In genomic region chr15:101085311-101085700, GRCh38 we compare ENCODE assay signal across 20 cellular contexts.
DNase-seq lines count a peak whose midpoint lies in the region; ATAC-seq and TF ChIP-seq lines count a peak whose summit lies in the region.
"Had no signal": no experiment of that assay in that cellular context is flagged by ENCODE, and none has a peak within 500 bp of the region (broad histone marks: within the 10 kb centered on the region; RNA-seq: fewer than 3 reads in every experiment).

No MANE protein-coding gene starts in this region.

- no peak for TF ChIP-seq CTCF in natural killer cell (IDR thresholded peaks at IDR 0.05)

- H3K4me3 Mint-ChIP-seq in natural killer cell treated with Interleukin-12 subunit alpha and Interleukin-12 subunit beta and Interleukin-15 and Interleukin-18, amount 100 ng/mL, for 72 hours, result no peak overlapping the region
- H3K4me3 Mint-ChIP-seq in natural killer cell, result no peak overlapping the region
- no peak overlapping the region for H3K4me3 Mint-ChIP-seq in activated CD4-positive, alpha-beta memory T cell treated with anti-CD3 and anti-CD28 coated beads, Interleukin-2, amount 10 ng/mL, durations not matched to agents 7 days and 5 days
- H3K4me3 Mint-ChIP-seq: B cell; CD4-positive, alpha-beta T cell; GM23338 had no signal

- peak; percentile 45 for DNase-seq in natural killer cell treated with Interleukin-12 subunit alpha and Interleukin-12 subunit beta and Interleukin-15 and Interleukin-18, amount 100 ng/mL, for 72 hours (ENCODE audit: low spot score)
- DNase-seq in natural killer cell (no peak), ecto neural progenitor cell (ENCODE audit: low spot score) (peak; percentile 39), neuronal stem cell (ENCODE audit: low spot score) (no peak), NCI-H2107 treated with DMSO at 0.1 percent for 48 hours (lab: John Stamatoyannopoulos, UW; ENCODE audit: unreplicated experiment) (no peak), hepatic stellate cell (ENCODE audit: low spot score) (no peak)
- no peak for DNase-seq in activated CD4-positive, alpha-beta memory T cell treated with anti-CD3 and anti-CD28 coated beads, Interleukin-2, amount 10 ng/mL, durations not matched to agents 7 days and 5 days
- DNase-seq: Calu3; CD4-positive, alpha-beta T cell; COR-L47; DMS53; DMS79 treated with DMSO at 0.1 percent for 48 hours; GF-D8 had no signal

- no peak overlapping the region for H3K4ac ChIP-seq in neuronal stem cell (ENCODE audit: low read length)

- H2AK5ac ChIP-seq in neuronal stem cell (ENCODE audit: low read depth, low read length), result no peak overlapping the region

- no peak overlapping the region for H3K23ac ChIP-seq in neuronal stem cell (ENCODE audit: low read depth, low read length, poor library complexity)

- H3K9me3 ChIP-seq in neuronal stem cell (replicated peaks in 1 of 2; ENCODE audit: control insufficient read depth in 2 of 2, insufficient read depth in 1 of 2, low read depth in 1 of 2, low read length in 2 of 2), result peaks cover 0 to 5% of the 10 kb centered on the region in 2 donors
- H3K9me3 ChIP-seq: BLaER1 treated with 17β-estradiol and CSF1 and Interleukin-3, amounts not matched to agents 10 nM and 100 nM; HAP-1 had no signal

- peaks cover 3% of the 10 kb centered on the region for H3K79me1 ChIP-seq in neuronal stem cell (ENCODE audit: low read depth, low read length)

- WGBS in neuronal stem cell (ENCODE audit: extremely low coverage in 2 of 2, insufficient read length in 2 of 2, insufficient replicate concordance in 1 of 2), 2 donors, result no CpG with 5 or more reads among the region's 10 CpGs

- intact Hi-C loops in natural killer cell (cut with micrococcal nuclease), result loop anchor here (5.0 kb wide), 2 partner anchors 52 to 557 kb away; no protein-coding TSS in a partner anchor

- H2AFZ ChIP-seq in neuronal stem cell (ENCODE audit: low read length), result no peak overlapping the region
- H2AFZ ChIP-seq: GM23338 had no signal

- H3K18ac ChIP-seq in neuronal stem cell (ENCODE audit: low read length), result no peak overlapping the region

- no peak overlapping the region for H2BK120ac ChIP-seq in neuronal stem cell (ENCODE audit: low read depth, low read length)

- POLR2A ChIA-PET in activated CD4-positive, alpha-beta memory T cell treated with anti-CD3 and anti-CD28 coated beads, Interleukin-2, amount 10 ng/mL, durations not matched to agents 7 days and 5 days (lab: Charles Lee), result no interaction called here

- peaks cover 0 to 7% of the 10 kb centered on the region in 2 donors for H3K4me1 Mint-ChIP-seq in natural killer cell treated with Interleukin-12 subunit alpha and Interleukin-12 subunit beta and Interleukin-15 and Interleukin-18, amount 100 ng/mL, for 72 hours (ENCODE audit: low read depth in 2 of 2)
- H3K4me1 Mint-ChIP-seq in natural killer cell, result peaks cover 0 to 7% of the 10 kb centered on the region in 2 donors
- H3K4me1 Mint-ChIP-seq in activated CD4-positive, alpha-beta memory T cell treated with anti-CD3 and anti-CD28 coated beads, Interleukin-2, amount 10 ng/mL, durations not matched to agents 7 days and 5 days, result peaks cover 12% of the 10 kb centered on the region

- peaks cover 0 to 2% (median 0%) of the 10 kb centered on the region in 3 experiments for H3K27me3 ChIP-seq in neuronal stem cell (ENCODE audit: control insufficient read depth in 3 of 3, insufficient read depth in 3 of 3, low read depth in 1 of 3, low read length in 3 of 3)

- no peaks in the 10 kb centered on the region for H3K9me3 Mint-ChIP-seq in natural killer cell treated with Interleukin-12 subunit alpha and Interleukin-12 subunit beta and Interleukin-15 and Interleukin-18, amount 100 ng/mL, for 72 hours
- H3K9me3 Mint-ChIP-seq in natural killer cell, result no peaks in the 10 kb centered on the region
- H3K9me3 Mint-ChIP-seq in activated CD4-positive, alpha-beta memory T cell treated with anti-CD3 and anti-CD28 coated beads, Interleukin-2, amount 10 ng/mL, durations not matched to agents 7 days and 5 days, result no peaks in the 10 kb centered on the region
- H3K9me3 Mint-ChIP-seq: CD4-positive, alpha-beta T cell had no signal

- no peak overlapping the region for H3K27ac Mint-ChIP-seq in natural killer cell treated with Interleukin-12 subunit alpha and Interleukin-12 subunit beta and Interleukin-15 and Interleukin-18, amount 100 ng/mL, for 72 hours
- no peak overlapping the region for H3K27ac Mint-ChIP-seq in natural killer cell
- no peak overlapping the region for H3K27ac Mint-ChIP-seq in activated CD4-positive, alpha-beta memory T cell treated with anti-CD3 and anti-CD28 coated beads, Interleukin-2, amount 10 ng/mL, durations not matched to agents 7 days and 5 days
- H3K27ac Mint-ChIP-seq: B cell; CD14-positive monocyte; CD4-positive, alpha-beta T cell; GM23338 had no signal

- H3K4me1 ChIP-seq in neuronal stem cell (ENCODE audit: control insufficient read depth in 2 of 2, insufficient read depth in 1 of 2, low read depth in 1 of 2, low read length in 2 of 2), result peaks cover 3 to 5% of the 10 kb centered on the region in 2 donors

- no peak overlapping the region for H3K9ac ChIP-seq in neuronal stem cell (ENCODE audit: low read depth, low read length, poor library complexity)
- H3K9ac ChIP-seq: BLaER1 treated with 17β-estradiol and CSF1 and Interleukin-3, amounts not matched to agents 10 nM and 100 nM had no signal

- H2BK12ac ChIP-seq in neuronal stem cell (ENCODE audit: low read length), result peak overlapping the region; percentile 8

- peak overlapping the region; percentile 58 for H4K8ac ChIP-seq in neuronal stem cell (ENCODE audit: low read depth, low read length)

- peaks cover 0 to 2% of the 10 kb centered on the region in 2 donors for H3K36me3 ChIP-seq in neuronal stem cell (replicated peaks in 1 of 2; ENCODE audit: control insufficient read depth in 2 of 2, insufficient read depth in 2 of 2, low read length in 2 of 2)
- H3K36me3 ChIP-seq: BLaER1 treated with 17β-estradiol and CSF1 and Interleukin-3, amounts not matched to agents 10 nM and 100 nM; HAP-1 had no signal

- no peak overlapping the region for H3K14ac ChIP-seq in neuronal stem cell (ENCODE audit: low read length)

- no peaks in the 10 kb centered on the region for H3K27me3 Mint-ChIP-seq in natural killer cell treated with Interleukin-12 subunit alpha and Interleukin-12 subunit beta and Interleukin-15 and Interleukin-18, amount 100 ng/mL, for 72 hours
- H3K27me3 Mint-ChIP-seq in natural killer cell (ENCODE audit: low read depth in 2 of 2), result peaks cover 0 to 3% of the 10 kb centered on the region in 2 donors
- H3K27me3 Mint-ChIP-seq in activated CD4-positive, alpha-beta memory T cell treated with anti-CD3 and anti-CD28 coated beads, Interleukin-2, amount 10 ng/mL, durations not matched to agents 7 days and 5 days, result peaks cover 17% of the 10 kb centered on the region
- H3K27me3 Mint-ChIP-seq: B cell; CD4-positive, alpha-beta T cell had no signal

- no peak overlapping the region for H3K4me2 ChIP-seq in neuronal stem cell (ENCODE audit: insufficient read depth, low read length, poor library complexity, severe bottlenecking)
- H3K4me2 ChIP-seq: BLaER1 treated with 17β-estradiol and CSF1 and Interleukin-3, amounts not matched to agents 10 nM and 100 nM; GM23338 had no signal

- ATAC-seq in natural killer cell treated with Interleukin-12 subunit alpha and Interleukin-12 subunit beta and Interleukin-15 and Interleukin-18, amount 100 ng/mL, for 72 hours, result no peak
- ATAC-seq in natural killer cell (no peak), HG03159 (IDR thresholded peaks at IDR 0.05; ENCODE audit: unreplicated experiment) (no peak)
- ATAC-seq: GM23338 had no signal

- H3K27ac ChIP-seq in neuronal stem cell (replicated peaks; ENCODE audit: low read length), result no peak overlapping the region
- H3K27ac ChIP-seq: 22Rv1; BLaER1 treated with 17β-estradiol and CSF1 and Interleukin-3, amounts not matched to agents 10 nM and 100 nM had no signal

- no peak overlapping the region for H2BK15ac ChIP-seq in neuronal stem cell (ENCODE audit: low read length)

- no peaks in the 10 kb centered on the region for H3K36me3 Mint-ChIP-seq in natural killer cell treated with Interleukin-12 subunit alpha and Interleukin-12 subunit beta and Interleukin-15 and Interleukin-18, amount 100 ng/mL, for 72 hours
- H3K36me3 Mint-ChIP-seq in natural killer cell, result no peaks in the 10 kb centered on the region
- no peaks in the 10 kb centered on the region for H3K36me3 Mint-ChIP-seq in activated CD4-positive, alpha-beta memory T cell treated with anti-CD3 and anti-CD28 coated beads, Interleukin-2, amount 10 ng/mL, durations not matched to agents 7 days and 5 days (ENCODE audit: low read depth)

- CTCF ChIA-PET in activated CD4-positive, alpha-beta memory T cell treated with anti-CD3 and anti-CD28 coated beads, Interleukin-2, amount 10 ng/mL, durations not matched to agents 7 days and 5 days (lab: Charles Lee), result interaction anchor here (0.7 to 2.8 kb wide), 2 partner anchors 171 to 173 kb away, joined by 3 to 16 read pairs; no protein-coding TSS in a partner anchor

- H3K4me3 ChIP-seq in neuronal stem cell (ENCODE audit: low read length in 2 of 2), result no peak overlapping the region
- H3K4me3 ChIP-seq: BLaER1 treated with 17β-estradiol and CSF1 and Interleukin-3, amounts not matched to agents 10 nM and 100 nM; GM23338; HAP-1 had no signal

- H4K91ac ChIP-seq in neuronal stem cell (ENCODE audit: low read depth, low read length, poor library complexity), result no peak overlapping the region

- H2BK5ac ChIP-seq in neuronal stem cell (ENCODE audit: low read length), result peak overlapping the region; percentile 63

Comparison
In these comparisons a context has a peak if more than half of its experiments do, and no peak if none do; other contexts are left out.
1. DNase-seq: peak in natural killer cell treated with Interleukin-12 subunit alpha and Interleukin-12 subunit beta and Interleukin-15 and Interleukin-18, amount 100 ng/mL, for 72 hours (single experiment) and ecto neural progenitor cell (single experiment); none in natural killer cell (single experiment), neuronal stem cell (single experiment), NCI-H2107 treated with DMSO at 0.1 percent for 48 hours (single experiment), hepatic stellate cell (single experiment) and activated CD4-positive, alpha-beta memory T cell treated with anti-CD3 and anti-CD28 coated beads, Interleukin-2, amount 10 ng/mL, durations not matched to agents 7 days and 5 days (single experiment).